Comparison of ENCODE assay signal across 9 cellular contexts in the genomic region with DNA sequence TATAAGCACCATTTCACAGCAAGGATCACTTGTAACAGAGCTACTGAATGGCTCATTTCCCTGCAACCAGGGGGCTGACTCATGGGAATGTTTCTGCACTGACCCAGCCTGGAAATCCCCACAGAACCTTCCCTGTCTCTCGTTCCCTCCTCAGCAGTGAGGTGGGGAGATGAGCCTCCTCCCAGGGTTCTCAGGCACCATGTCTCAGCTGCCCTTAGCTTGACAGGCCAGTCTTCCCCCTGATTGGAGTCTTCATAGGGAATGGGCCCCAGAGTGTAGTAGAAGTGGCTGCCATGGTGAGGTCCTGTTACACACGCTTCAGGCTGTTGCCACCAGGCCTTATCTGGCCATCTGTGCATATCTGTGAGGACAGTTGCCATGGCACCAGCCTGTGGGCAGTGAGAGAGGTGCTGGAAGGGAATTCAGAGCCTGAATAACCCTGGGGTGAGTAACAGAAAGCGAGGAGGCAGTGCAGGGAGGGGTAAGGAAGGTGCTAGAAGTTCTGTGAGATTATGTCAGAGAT.
A peak's percentile ranks its signal among the peaks of the same experiment; 100 is the strongest.
DNase-seq lines count a peak whose midpoint lies in the region; ATAC-seq and TF ChIP-seq lines count a peak whose summit lies in the region.
"Had no signal": no experiment of that assay in that cellular context is flagged by ENCODE, and none has a peak within 500 bp of the region (broad histone marks: within the 10 kb centered on the region; RNA-seq: fewer than 3 reads in every experiment).

No MANE protein-coding gene starts in this region.

- DNase-seq in AG10803 (ENCODE audit: low read depth) (peak; percentile 96), OCI-M1 (lab: John Stamatoyannopoulos, UW) (peak; percentile 20), erythroblast (lab: John Stamatoyannopoulos, UW) (peak; percentile 31 to 76), GM13976 (ENCODE audit: low spot score) (no peak), MV-4-11 (lab: John Stamatoyannopoulos, UW) (no peak)
- DNase-seq in activated CD8-positive, alpha-beta memory T cell treated with anti-CD3 and anti-CD28 coated beads, Interleukin-2, amount 50 U/mL, for 4 hours: no peak
- DNase-seq: heart left ventricle had no signal

- peaks cover 18% of the 10 kb centered on the region for H3K4me1 ChIP-seq in skeletal muscle satellite cell (ENCODE audit: control insufficient read depth, insufficient read depth, low read length)

- TF ChIP-seq CTCF in AG10803 (conservative IDR thresholded peaks at IDR 0.05; ENCODE audit: low read length): 0 out of 2 replicates have a peak, but pooled peaks have one; percentile 8
- TF ChIP-seq CTCF in GM13976 (IDR thresholded peaks at IDR 0.05; ENCODE audit: borderline replicate concordance, control extremely low read depth, extremely low read depth, insufficient read depth, missing control alignments): no peak

- in situ Hi-C loops in GM13976 (cut with MboI; ENCODE audit: low sequenced_read_pairs, unreplicated experiment): no loop called here

- no peaks in the 10 kb centered on the region for H3K36me3 ChIP-seq in skeletal muscle satellite cell (ENCODE audit: insufficient read depth, low read length)
- H3K36me3 ChIP-seq: heart left ventricle had no signal

- H3K4me3 ChIP-seq in AG10803 (ENCODE audit: low read length) (no peak overlapping the region), skeletal muscle satellite cell (ENCODE audit: low read length) (peak overlapping the region; percentile 6)
- H3K4me3 ChIP-seq: heart left ventricle had no signal

- H3K4me2 ChIP-seq in skeletal muscle satellite cell (ENCODE audit: low read length): peak overlapping the region; percentile 50

- no peaks in the 10 kb centered on the region for H3K9me3 ChIP-seq in skeletal muscle satellite cell (replicated peaks; ENCODE audit: low read length)
- H3K9me3 ChIP-seq: heart left ventricle had no signal

- peak; percentile 54 for ATAC-seq in GM21447 (IDR thresholded peaks at IDR 0.05; ENCODE audit: unreplicated experiment)

- H3K9ac ChIP-seq in skeletal muscle satellite cell (ENCODE audit: low read depth, low read length): peak overlapping the region; percentile 57

- TF ChIP-seq POLR2A in erythroblast (IDR thresholded peaks at IDR 0.05; ENCODE audit: low read length): no peak

- no peaks in the 10 kb centered on the region for H3K27me3 ChIP-seq in skeletal muscle satellite cell (ENCODE audit: control insufficient read depth, insufficient read depth, low read length)
- H3K27me3 ChIP-seq: heart left ventricle had no signal

Comparison
In these comparisons a context has a peak if more than half of its experiments do, and no peak if none do; other contexts are left out.
1. DNase-seq: peak in AG10803 (single experiment), OCI-M1 (single experiment) and erythroblast (2 of 2); none in GM13976 (single experiment), activated CD8-positive, alpha-beta memory T cell treated with anti-CD3 and anti-CD28 coated beads, Interleukin-2, amount 50 U/mL, for 4 hours (single experiment) and MV-4-11 (single experiment).